In genomic region chr15:82810863-82811421, GRCh38 we compare ENCODE assay signal across 8 cellular contexts. TPM values are rescaled to one million over a fixed set of nuclear protein-coding genes. Genes with fewer than 3 reads are reported as not detected.
DNase-seq lines count a peak whose midpoint lies in the region; ATAC-seq and TF ChIP-seq lines count a peak whose summit lies in the region.

No MANE protein-coding gene starts in this region.

- H3K27me3 ChIP-seq in OCI-LY3 (ENCODE audit: low read depth, low read length): no peaks in the 10 kb centered on the region

- H3K27me3 Mint-ChIP-seq in activated naive CD8-positive, alpha-beta T cell treated with anti-CD3 and anti-CD28 coated beads, Interleukin-2, amount 10 ng/mL, durations not matched to agents 7 days and 5 days: no peaks in the 10 kb centered on the region

- H3K4me3 Mint-ChIP-seq in activated naive CD8-positive, alpha-beta T cell treated with anti-CD3 and anti-CD28 coated beads, Interleukin-2, amount 10 ng/mL, durations not matched to agents 7 days and 5 days: peak overlapping the region; percentile 91
- H3K4me3 Mint-ChIP-seq in stimulated activated effector memory CD8-positive, alpha-beta T cell treated with anti-CD3 and anti-CD28 coated beads, Interleukin-12 subunit alpha, Interleukin-12 subunit beta, amount 100 ng/mL, for 72 hours: peak overlapping the region; percentile 76

- H3K9me3 ChIP-seq in OCI-LY3 (ENCODE audit: insufficient read depth, low read length): no peaks in the 10 kb centered on the region

- H3K36me3 ChIP-seq in OCI-LY3 (replicated peaks; ENCODE audit: low read depth, low read length): peaks cover 9% of the 10 kb centered on the region

- peak overlapping the region; percentile 87 for H3K27ac ChIP-seq in OCI-LY3 (ENCODE audit: low read length)

- peaks cover 24% of the 10 kb centered on the region for H3K36me3 Mint-ChIP-seq in activated naive CD8-positive, alpha-beta T cell treated with anti-CD3 and anti-CD28 coated beads, Interleukin-2, amount 10 ng/mL, durations not matched to agents 7 days and 5 days
- H3K36me3 Mint-ChIP-seq in stimulated activated effector memory CD8-positive, alpha-beta T cell treated with anti-CD3 and anti-CD28 coated beads, Interleukin-12 subunit alpha, Interleukin-12 subunit beta, amount 100 ng/mL, for 72 hours: peaks cover 63% of the 10 kb centered on the region

- ATAC-seq in activated naive CD8-positive, alpha-beta T cell treated with anti-CD3 and anti-CD28 coated beads, Interleukin-2, amount 10 ng/mL, durations not matched to agents 7 days and 5 days (ENCODE audit: low read depth): no peak
- peak; percentile 40 for ATAC-seq in stimulated activated effector memory CD8-positive, alpha-beta T cell treated with anti-CD3 and anti-CD28 coated beads, Interleukin-12 subunit alpha, Interleukin-12 subunit beta, amount 100 ng/mL, for 72 hours
- no peak for ATAC-seq in GM18907 (IDR thresholded peaks at IDR 0.05; ENCODE audit: unreplicated experiment)

- peaks cover 35% of the 10 kb centered on the region for H4K20me1 ChIP-seq in OCI-LY3 (ENCODE audit: insufficient read depth, low read length)

- H2AFZ ChIP-seq in OCI-LY3 (ENCODE audit: low read depth, low read length): no peak overlapping the region

- H3K9ac ChIP-seq in OCI-LY3 (ENCODE audit: low read length): peak overlapping the region; percentile 86

- peak overlapping the region; percentile 77 for H3K4me2 ChIP-seq in OCI-LY3 (ENCODE audit: low read length)

- POLR2A ChIA-PET in activated naive CD8-positive, alpha-beta T cell treated with anti-CD3 and anti-CD28 coated beads, Interleukin-2, amount 10 ng/mL, durations not matched to agents 7 days and 5 days (lab: Charles Lee): interaction anchor here (0.8 to 4.5 kb wide), 7 partner anchors 17 to 270 kb away, joined by 3 to 26 read pairs (median 6); partner anchors contain the start of genes RAMAC and RPS17

- H3K79me2 ChIP-seq in OCI-LY3 (ENCODE audit: low read length): peaks cover 54% of the 10 kb centered on the region

- H3K4me3 ChIP-seq in OCI-LY3 (ENCODE audit: low read length): peak overlapping the region; percentile 86

- peaks cover 22% of the 10 kb centered on the region for H3K4me1 ChIP-seq in OCI-LY3 (ENCODE audit: low read length)

- peak overlapping the region; percentile 94 for H3K27ac Mint-ChIP-seq in activated naive CD8-positive, alpha-beta T cell treated with anti-CD3 and anti-CD28 coated beads, Interleukin-2, amount 10 ng/mL, durations not matched to agents 7 days and 5 days
- peak overlapping the region; percentile 87 for H3K27ac Mint-ChIP-seq in stimulated activated effector memory CD8-positive, alpha-beta T cell treated with anti-CD3 and anti-CD28 coated beads, Interleukin-12 subunit alpha, Interleukin-12 subunit beta, amount 100 ng/mL, for 72 hours

- peaks cover 22% of the 10 kb centered on the region for H3K4me1 Mint-ChIP-seq in activated naive CD8-positive, alpha-beta T cell treated with anti-CD3 and anti-CD28 coated beads, Interleukin-2, amount 10 ng/mL, durations not matched to agents 7 days and 5 days
- peaks cover 28% of the 10 kb centered on the region for H3K4me1 Mint-ChIP-seq in stimulated activated effector memory CD8-positive, alpha-beta T cell treated with anti-CD3 and anti-CD28 coated beads, Interleukin-12 subunit alpha, Interleukin-12 subunit beta, amount 100 ng/mL, for 72 hours

- no peak for TF ChIP-seq CTCF in OCI-LY3 (IDR thresholded peaks at IDR 0.05; ENCODE audit: low read depth, low read length)

- H3K9me3 Mint-ChIP-seq in activated naive CD8-positive, alpha-beta T cell treated with anti-CD3 and anti-CD28 coated beads, Interleukin-2, amount 10 ng/mL, durations not matched to agents 7 days and 5 days: no peaks in the 10 kb centered on the region
- H3K9me3 Mint-ChIP-seq in stimulated activated effector memory CD8-positive, alpha-beta T cell treated with anti-CD3 and anti-CD28 coated beads, Interleukin-12 subunit alpha, Interleukin-12 subunit beta, amount 100 ng/mL, for 72 hours: no peaks in the 10 kb centered on the region

- peak; percentile 18 for DNase-seq in ELR (ENCODE audit: low read depth)
- DNase-seq in activated naive CD8-positive, alpha-beta T cell treated with anti-CD3 and anti-CD28 coated beads, Interleukin-2, amount 10 ng/mL, durations not matched to agents 7 days and 5 days: no peak
- peak; percentile 48 for DNase-seq in kidney tubule cell (ENCODE audit: low spot score)
- peak; percentile 10 to 60 for DNase-seq in stimulated activated effector memory CD8-positive, alpha-beta T cell treated with anti-CD3 and anti-CD28 coated beads, Interleukin-12 subunit alpha, Interleukin-12 subunit beta, amount 100 ng/mL, for 72 hours (ENCODE audit: low spot score in 2 of 2)
- DNase-seq in inferior parietal cortex (ENCODE audit: extremely low spot score): no peak
- no peak for DNase-seq in NCI-H2196 treated with DMSO at 0.1 percent for 48 hours (lab: John Stamatoyannopoulos, UW; ENCODE audit: unreplicated experiment)

RNA-seq across cellular contexts. Expression of gene WHAMM, which starts 1.5 kb away (rescaled TPM):
- total RNA-seq in activated naive CD8-positive, alpha-beta T cell treated with anti-CD3 and anti-CD28 coated beads, Interleukin-2, amount 10 ng/mL, durations not matched to agents 7 days and 5 days: 10 to 100 TPM; 18.1 to 18.2 TPM

RNA-seq across cellular contexts. Expression of gene FSD2, which starts 5.1 kb away (rescaled TPM):
- not detected for total RNA-seq in activated naive CD8-positive, alpha-beta T cell treated with anti-CD3 and anti-CD28 coated beads, Interleukin-2, amount 10 ng/mL, durations not matched to agents 7 days and 5 days

Comparison
In these comparisons a context has a peak if more than half of its experiments do, and no peak if none do; other contexts are left out.
1. DNase-seq: peak in ELR (single experiment), kidney tubule cell (single experiment) and stimulated activated effector memory CD8-positive, alpha-beta T cell treated with anti-CD3 and anti-CD28 coated beads, Interleukin-12 subunit alpha, Interleukin-12 subunit beta, amount 100 ng/mL, for 72 hours (2 of 2); none in activated naive CD8-positive, alpha-beta T cell treated with anti-CD3 and anti-CD28 coated beads, Interleukin-2, amount 10 ng/mL, durations not matched to agents 7 days and 5 days (single experiment), inferior parietal cortex (single experiment) and NCI-H2196 treated with DMSO at 0.1 percent for 48 hours (single experiment).